In the genomic region with DNA sequence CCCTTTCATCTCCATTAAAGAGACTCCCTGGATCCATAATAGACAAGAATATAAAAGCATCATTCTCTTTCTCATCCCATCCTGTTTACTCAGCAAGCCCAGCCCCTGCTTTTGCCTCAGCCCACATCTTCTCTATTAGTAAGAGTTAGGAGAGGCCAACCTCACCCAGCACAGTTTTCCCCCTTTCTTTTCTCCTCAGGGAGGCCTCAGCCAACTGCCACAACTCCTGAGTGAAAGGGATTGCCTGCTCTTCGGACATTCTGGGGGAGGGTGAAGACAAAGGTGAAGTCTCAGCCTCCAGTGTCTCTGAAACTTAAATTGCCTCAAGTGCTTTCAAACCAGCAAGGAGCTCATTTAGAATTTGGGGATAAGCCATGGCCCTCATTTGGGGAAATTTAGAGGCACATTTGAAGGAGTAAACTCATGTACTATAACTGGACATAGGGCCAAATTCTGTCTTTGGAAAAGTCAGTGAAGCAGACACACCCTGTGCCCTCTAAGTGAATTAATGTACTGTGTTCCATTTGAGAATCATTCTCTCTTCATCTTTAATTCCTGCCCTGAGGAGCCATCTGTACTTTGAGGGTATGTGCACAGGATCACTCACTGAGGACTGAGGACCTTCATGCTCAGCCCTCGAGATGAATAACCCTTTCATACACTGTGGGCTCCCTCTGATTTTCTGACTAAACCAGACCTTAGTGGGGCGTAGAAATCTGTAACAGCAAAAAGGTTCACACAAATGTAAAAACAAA, we compare ENCODE assay signal across 1 cellular context.
TF ChIP-seq lines count a peak whose summit lies in the region.

No MANE protein-coding gene starts in this region.

TF ChIP-seq in GM23338, 12 proteins besides CTCF, POLR2A, EP300 and RAD21 (continued from another document):
- TF ChIP-seq, protein P1, sequence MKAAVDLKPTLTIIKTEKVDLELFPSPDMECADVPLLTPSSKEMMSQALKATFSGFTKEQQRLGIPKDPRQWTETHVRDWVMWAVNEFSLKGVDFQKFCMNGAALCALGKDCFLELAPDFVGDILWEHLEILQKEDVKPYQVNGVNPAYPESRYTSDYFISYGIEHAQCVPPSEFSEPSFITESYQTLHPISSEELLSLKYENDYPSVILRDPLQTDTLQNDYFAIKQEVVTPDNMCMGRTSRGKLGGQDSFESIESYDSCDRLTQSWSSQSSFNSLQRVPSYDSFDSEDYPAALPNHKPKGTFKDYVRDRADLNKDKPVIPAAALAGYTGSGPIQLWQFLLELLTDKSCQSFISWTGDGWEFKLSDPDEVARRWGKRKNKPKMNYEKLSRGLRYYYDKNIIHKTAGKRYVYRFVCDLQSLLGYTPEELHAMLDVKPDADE (IDR thresholded peaks at IDR 0.05), result no peak
